In genomic region chr9:131494296-131494870, GRCh38 we compare ENCODE assay signal across 17 cellular contexts. TPM values are rescaled to one million over a fixed set of nuclear protein-coding genes. Genes with fewer than 3 reads are reported as not detected.
DNase-seq lines count a peak whose midpoint lies in the region; ATAC-seq and TF ChIP-seq lines count a peak whose summit lies in the region.
"Had no signal": no experiment of that assay in that cellular context is flagged by ENCODE, and none has a peak within 500 bp of the region (broad histone marks: within the 10 kb centered on the region; RNA-seq: fewer than 3 reads in every experiment).

No MANE protein-coding gene starts in this region.

- 91% methylated on average over 22 of the region's 22 CpGs for WGBS in right cardiac atrium
- no CpG with 5 or more reads among the region's 22 CpGs for WGBS in neuronal stem cell (ENCODE audit: extremely low coverage in 2 of 2, insufficient read length in 2 of 2, insufficient replicate concordance in 1 of 2), 2 donors
- WGBS in right lobe of liver (ENCODE audit: insufficient coverage, low coverage, low lambda C conversion rate, missing lambda C conversion rate), result 92% methylated on average over 6 of the region's 22 CpGs

- H3K27ac ChIP-seq in right cardiac atrium (ENCODE audit: low read length), result no peak overlapping the region
- H3K27ac ChIP-seq in neuronal stem cell (replicated peaks; ENCODE audit: low read length), result no peak overlapping the region
- H3K27ac ChIP-seq in right lobe of liver, result no peak overlapping the region
- H3K27ac ChIP-seq in osteoblast (ENCODE audit: low read depth, low read length), result no peak overlapping the region
- H3K27ac ChIP-seq: 22Rv1 had no signal

- H3K4me3 Mint-ChIP-seq in brain, result no peak overlapping the region
- H3K4me3 Mint-ChIP-seq: CD14-positive monocyte; CD8-positive, alpha-beta T cell had no signal

- H3K79me2 ChIP-seq in osteoblast (ENCODE audit: insufficient read depth, low read length), result peaks cover 8% of the 10 kb centered on the region

- peak overlapping the region; percentile 69 for H3K23ac ChIP-seq in neuronal stem cell (ENCODE audit: low read depth, low read length, poor library complexity)

- H2BK15ac ChIP-seq in neuronal stem cell (ENCODE audit: low read length), result no peak overlapping the region

- no peak overlapping the region for H2BK120ac ChIP-seq in neuronal stem cell (ENCODE audit: low read depth, low read length)

- peaks cover 5% of the 10 kb centered on the region for H3K79me1 ChIP-seq in neuronal stem cell (ENCODE audit: low read depth, low read length)

- H2AFZ ChIP-seq in neuronal stem cell (ENCODE audit: low read length) (no peak overlapping the region), osteoblast (ENCODE audit: low read length) (no peak overlapping the region)

- H4K8ac ChIP-seq in neuronal stem cell (ENCODE audit: low read depth, low read length), result no peak overlapping the region

- H3K4me1 ChIP-seq in right cardiac atrium (ENCODE audit: control insufficient read depth, insufficient read depth, low read length) (no peaks in the 10 kb centered on the region), neuronal stem cell (ENCODE audit: control insufficient read depth in 2 of 2, insufficient read depth in 1 of 2, low read depth in 1 of 2, low read length in 2 of 2) (no peaks in the 10 kb centered on the region), right lobe of liver (no peaks in the 10 kb centered on the region), osteoblast (ENCODE audit: insufficient read depth, low read length) (no peaks in the 10 kb centered on the region)

- H3K9me3 ChIP-seq in right cardiac atrium (ENCODE audit: control insufficient read depth, low read length) (no peaks in the 10 kb centered on the region), neuronal stem cell (replicated peaks in 1 of 2; ENCODE audit: control insufficient read depth in 2 of 2, insufficient read depth in 1 of 2, low read depth in 1 of 2, low read length in 2 of 2) (no peaks in the 10 kb centered on the region), right lobe of liver (no peaks in the 10 kb centered on the region), osteoblast (ENCODE audit: low read depth, low read length) (no peaks in the 10 kb centered on the region)

- TF ChIP-seq CTCF in brain (conservative IDR thresholded peaks at IDR 0.05) (no peak), right lobe of liver (IDR thresholded peaks at IDR 0.05) (no peak), osteoblast (IDR thresholded peaks at IDR 0.05; ENCODE audit: extremely low read depth, low read depth, low read length) (no peak)

- H3K9me3 Mint-ChIP-seq in brain, result no peaks in the 10 kb centered on the region
- H3K9me3 Mint-ChIP-seq: CD8-positive, alpha-beta T cell had no signal

- H3K27me3 ChIP-seq in right cardiac atrium (ENCODE audit: control insufficient read depth, insufficient read depth) (no peaks in the 10 kb centered on the region), neuronal stem cell (ENCODE audit: control insufficient read depth in 3 of 3, insufficient read depth in 3 of 3, low read depth in 1 of 3, low read length in 3 of 3) (no peaks in the 10 kb centered on the region), right lobe of liver (no peaks in the 10 kb centered on the region), osteoblast (ENCODE audit: insufficient read depth, low read length) (no peaks in the 10 kb centered on the region)

- intact Hi-C loops in right cardiac atrium (cut with DNase I) (no loop called here), Right ventricle myocardium superior (cut with DNase I) (no loop called here), posterior cingulate gyrus (cut with DNase I) (no loop called here), right lobe of liver (cut with DNase I) (no loop called here)

- peaks cover 26% of the 10 kb centered on the region for H4K20me1 ChIP-seq in osteoblast (ENCODE audit: insufficient read depth, low read length)

- peaks cover 79% of the 10 kb centered on the region for H3K36me3 Mint-ChIP-seq in brain

- no peak overlapping the region for H2BK5ac ChIP-seq in neuronal stem cell (ENCODE audit: low read length)

- peak overlapping the region; percentile 38 for H3K9ac ChIP-seq in neuronal stem cell (ENCODE audit: low read depth, low read length, poor library complexity)

- no peak for ATAC-seq in right cardiac atrium
- ATAC-seq in Right ventricle myocardium superior (ENCODE audit: poor library complexity), result no peak
- no peak for ATAC-seq in right lobe of liver
- ATAC-seq: CD8-positive, alpha-beta T cell; HCT116 had no signal

- H3K36me3 ChIP-seq in neuronal stem cell (replicated peaks in 1 of 2; ENCODE audit: control insufficient read depth in 2 of 2, insufficient read depth in 2 of 2, low read length in 2 of 2) (peaks cover 87 to 100% of the 10 kb centered on the region in 2 donors), right lobe of liver (peaks cover 0 to 85% (median 53%) of the 10 kb centered on the region in 4 donors), osteoblast (ENCODE audit: insufficient read depth, low read length) (peaks cover 98% of the 10 kb centered on the region)

- no peak overlapping the region for H2AK5ac ChIP-seq in neuronal stem cell (ENCODE audit: low read depth, low read length)

- no peak overlapping the region for H3K14ac ChIP-seq in neuronal stem cell (ENCODE audit: low read length)

- no peak overlapping the region for H3K4ac ChIP-seq in neuronal stem cell (ENCODE audit: low read length)

- no peak overlapping the region for H2BK12ac ChIP-seq in neuronal stem cell (ENCODE audit: low read length)

- H4K91ac ChIP-seq in neuronal stem cell (ENCODE audit: low read depth, low read length, poor library complexity), result no peak overlapping the region

- H3K4me3 ChIP-seq in right cardiac atrium (ENCODE audit: low read length) (no peak overlapping the region), neuronal stem cell (ENCODE audit: low read length in 2 of 2) (no peak overlapping the region), right lobe of liver (no peak overlapping the region), osteoblast (ENCODE audit: insufficient read depth, low read length) (no peak overlapping the region)

- H3K27ac Mint-ChIP-seq in brain, result peak overlapping the region in 3 of 5 experiments; percentile 15 to 92 (median 28)
- H3K27ac Mint-ChIP-seq: CD8-positive, alpha-beta T cell had no signal

- H3K27me3 Mint-ChIP-seq in brain, result no peaks in the 10 kb centered on the region

- TF ChIP-seq POLR2A in right lobe of liver (IDR thresholded peaks at IDR 0.05), result no peak

- no peak overlapping the region for H3K18ac ChIP-seq in neuronal stem cell (ENCODE audit: low read length)

- H3K4me1 Mint-ChIP-seq in brain, result no peaks in the 10 kb centered on the region
- H3K4me1 Mint-ChIP-seq: CD14-positive monocyte had no signal

- peak in 2 of 3 donors; percentile 28 to 53 for DNase-seq in right cardiac atrium
- DNase-seq in Right ventricle myocardium superior, result no peak
- no peak for DNase-seq in neuronal stem cell (ENCODE audit: low spot score)
- no peak for DNase-seq in posterior cingulate gyrus
- no peak for DNase-seq in right lobe of liver
- DNase-seq in osteoblast (ENCODE audit: insufficient read length, low spot score, missing footprints), result no peak
- no peak for DNase-seq in T-helper 1 cell
- DNase-seq: CD8-positive, alpha-beta T cell; COR-L47; GF-D8 had no signal

- no peak overlapping the region for H3K4me2 ChIP-seq in neuronal stem cell (ENCODE audit: insufficient read depth, low read length, poor library complexity, severe bottlenecking)
- H3K4me2 ChIP-seq in osteoblast (ENCODE audit: insufficient read depth, low read length), result no peak overlapping the region

RNA-seq across cellular contexts. Expression of gene POMT1, which starts 8.3 kb away (rescaled TPM):
- total RNA-seq in right cardiac atrium, result 10 to 100 TPM; 17.3 to 21.9 (median 20.4) TPM
- polyA plus RNA-seq in right cardiac atrium, result 18.4 TPM
- total RNA-seq in Right ventricle myocardium superior, result 21.8 TPM
- polyA plus RNA-seq in brain (ENCODE audit: insufficient read depth, low read depth, low replicate concordance), result 32.7 TPM
- 25.6 TPM for polyA plus RNA-seq in neuronal stem cell (2013, experiment 1 of 2)
- 24.1 TPM for polyA plus RNA-seq in neuronal stem cell (2013, experiment 2 of 2)
- total RNA-seq in right lobe of liver, result 10 to 100 TPM; 14.3 to 17.7 (median 15.7) TPM
- total RNA-seq in osteoblast, result 32.6 and 33.9 TPM in 2 replicates

RNA-seq across cellular contexts. Expression of gene UCK1, which starts 36.7 kb away (rescaled TPM):
- total RNA-seq in right cardiac atrium (10 to 100 TPM; 26.1 to 32.0 (median 27.9) TPM), Right ventricle myocardium superior (21.7 TPM), right lobe of liver (10 to 100 TPM; 18.4 to 32.1 (median 27.8) TPM), osteoblast (19.5 and 22.4 TPM in 2 replicates)
- polyA plus RNA-seq in right cardiac atrium (31.5 TPM), brain (ENCODE audit: insufficient read depth, low read depth, low replicate concordance) (81.1 TPM)
- polyA plus RNA-seq in neuronal stem cell (2013, experiment 1 of 2), result 24.3 TPM
- 26.2 TPM for polyA plus RNA-seq in neuronal stem cell (2013, experiment 2 of 2)

RNA-seq across cellular contexts. Expression of gene PRRT1B, which starts 50.9 kb away (rescaled TPM):
- total RNA-seq in right cardiac atrium, result not detected
- polyA plus RNA-seq in right cardiac atrium, result not detected
- total RNA-seq in Right ventricle myocardium superior, result not detected
- 0.34 TPM for polyA plus RNA-seq in brain (ENCODE audit: insufficient read depth, low read depth, low replicate concordance)
- polyA plus RNA-seq in neuronal stem cell (2013, experiment 1 of 2), result not detected
- polyA plus RNA-seq in neuronal stem cell (2013, experiment 2 of 2), result not detected
- 1 to 10 TPM in 4 of 6 experiments, under 1 TPM in 2; 0.25 to 7.3 (median 2.4) TPM for total RNA-seq in right lobe of liver
- not detected in 2 replicates for total RNA-seq in osteoblast
- total RNA-seq: A673; CD8-positive, alpha-beta T cell; H4 had no signal
- polyA plus RNA-seq: BJ, CD14-positive monocyte had no signal

Comparison
In these comparisons a context has a peak if more than half of its experiments do, and no peak if none do; other contexts are left out.
1. DNase-seq: peak in right cardiac atrium (2 of 3); none in Right ventricle myocardium superior (single experiment), neuronal stem cell (single experiment), posterior cingulate gyrus (0 of 10), right lobe of liver (0 of 3), osteoblast (single experiment) and T-helper 1 cell (0 of 5).